In genomic region chr7:120554960-120555571, GRCh38 we compare ENCODE assay signal across 8 cellular contexts.
DNase-seq lines count a peak whose midpoint lies in the region; ATAC-seq and TF ChIP-seq lines count a peak whose summit lies in the region.

No MANE protein-coding gene starts in this region.

- no peaks in the 10 kb centered on the region for H3K79me2 ChIP-seq in SU-DHL-6 (ENCODE audit: insufficient read depth, low read length)

- no peak overlapping the region for H3K9ac ChIP-seq in SU-DHL-6 (ENCODE audit: low read length)

- no peaks in the 10 kb centered on the region for H4K20me1 ChIP-seq in SU-DHL-6 (ENCODE audit: low read depth, low read length)

- no peaks in the 10 kb centered on the region for H3K36me3 ChIP-seq in SU-DHL-6 (ENCODE audit: low read length)

- TF ChIP-seq CTCF in AG10803 (conservative IDR thresholded peaks at IDR 0.05; ENCODE audit: low read length) (peak; percentile 63), SU-DHL-6 (IDR thresholded peaks at IDR 0.05; ENCODE audit: insufficient read depth, low read length, poor library complexity, severe bottlenecking) (peak; percentile 50)

- no peak overlapping the region for H2AFZ ChIP-seq in SU-DHL-6 (ENCODE audit: low read depth, low read length, severe bottlenecking)

- H3F3A ChIP-seq in SU-DHL-6 (ENCODE audit: insufficient read depth) = no peaks in the 10 kb centered on the region

- H3K27me3 ChIP-seq in SU-DHL-6 (ENCODE audit: low read length) = no peaks in the 10 kb centered on the region

- DNase-seq in AG10803 (ENCODE audit: low read depth) (peak; percentile 36), NCI-H1105 (lab: John Stamatoyannopoulos, UW) (peak; percentile 57), glomerular visceral epithelial cell (ENCODE audit: extremely low spot score) (peak; percentile 52), stromal cell of bone marrow (ENCODE audit: low read depth) (peak; percentile 34)

- H3K4me3 ChIP-seq in AG10803 (ENCODE audit: low read length) (no peak overlapping the region), SU-DHL-6 (ENCODE audit: insufficient read depth, low read length, poor library complexity, severe bottlenecking) (no peak overlapping the region)

- no peak overlapping the region for H3K27ac ChIP-seq in SU-DHL-6 (ENCODE audit: low read depth, low read length)

- H3K9me3 ChIP-seq in SU-DHL-6 (ENCODE audit: insufficient read depth, low read length) = no peaks in the 10 kb centered on the region

- no peaks in the 10 kb centered on the region for H3K9me2 ChIP-seq in SU-DHL-6 (replicated peaks; ENCODE audit: insufficient read depth, low read length)

- ATAC-seq in GM18517 (IDR thresholded peaks at IDR 0.05; ENCODE audit: unreplicated experiment) (peak; percentile 77), HG02884 (IDR thresholded peaks at IDR 0.05; ENCODE audit: unreplicated experiment) (peak; percentile 56), HG02870 (IDR thresholded peaks at IDR 0.05; ENCODE audit: unreplicated experiment) (no peak)

- no peak overlapping the region for H3K4me2 ChIP-seq in SU-DHL-6 (ENCODE audit: low read depth, low read length, poor library complexity, severe bottlenecking)
